Comparison of ENCODE assay signal across 7 cellular contexts in the genomic region with DNA sequence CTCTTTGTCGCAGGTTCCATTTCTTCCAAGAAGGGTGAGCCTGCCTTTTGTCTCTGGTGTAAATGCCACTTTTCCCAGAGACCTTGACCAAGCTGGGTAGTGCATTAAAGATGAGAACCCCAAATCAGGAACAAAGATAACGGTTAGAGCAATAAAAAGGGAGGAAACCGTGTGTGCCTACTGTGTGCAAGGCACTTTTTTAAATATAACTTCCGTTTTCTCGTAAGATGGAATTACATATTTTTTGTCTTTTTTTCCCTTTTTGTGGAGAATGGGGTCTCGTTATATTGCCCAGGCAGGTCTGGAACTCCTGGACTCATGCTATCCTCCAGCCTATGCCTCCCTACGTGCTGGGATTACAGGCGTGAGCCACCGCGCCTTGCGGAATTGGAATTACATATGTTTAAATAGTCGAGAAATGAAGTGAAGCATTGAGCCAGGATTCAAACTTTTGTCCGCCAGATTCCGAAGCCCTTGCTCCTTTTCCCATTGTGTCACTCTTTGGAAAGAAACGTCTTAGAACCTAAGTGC. TPM values are rescaled to one million over a fixed set of nuclear protein-coding genes. Genes with fewer than 3 reads are reported as not detected.
DNase-seq lines count a peak whose midpoint lies in the region; ATAC-seq and TF ChIP-seq lines count a peak whose summit lies in the region.

No MANE protein-coding gene starts in this region.

- DNase-seq in HFF-Myc (ENCODE audit: extremely low read depth, low read depth) (no peak), activated B cell treated with CpG ODN at 0.5 μM for 24 hours (no peak), hepatocyte (ENCODE audit: low spot score) (no peak), DMS153 treated with DMSO at 0.1 percent for 48 hours (lab: John Stamatoyannopoulos, UW; ENCODE audit: unreplicated experiment) (no peak), NCI-H1105 treated with DMSO at 0.1 percent for 48 hours (lab: John Stamatoyannopoulos, UW) (no peak), AG08396 (ENCODE audit: low spot score) (no peak)

- H4K20me1 ChIP-seq in hepatocyte (ENCODE audit: insufficient read depth, poor library complexity, severe bottlenecking) = no peaks in the 10 kb centered on the region

- H3K9me3 ChIP-seq in hepatocyte (ENCODE audit: low read depth) = no peaks in the 10 kb centered on the region

- TF ChIP-seq CTCF in HFF-Myc (IDR thresholded peaks at IDR 0.05; ENCODE audit: low read depth, low read length, missing control alignments) (no peak), activated B cell treated with CpG ODN at 0.5 μM for 24 hours (IDR thresholded peaks at IDR 0.05) (no peak), hepatocyte (IDR thresholded peaks at IDR 0.05; ENCODE audit: poor library complexity) (no peak)

- H3K4me2 ChIP-seq in hepatocyte = peak overlapping the region; percentile 70

- peak overlapping the region; percentile 96 for H3K27ac ChIP-seq in hepatocyte

- H3K4me1 ChIP-seq in hepatocyte (ENCODE audit: insufficient read depth) = peaks cover 22% of the 10 kb centered on the region

- no peaks in the 10 kb centered on the region for H3K36me3 ChIP-seq in hepatocyte (replicated peaks; ENCODE audit: insufficient read depth, low read depth)

- peak overlapping the region; percentile 99 for H3K4me3 Mint-ChIP-seq in activated B cell treated with CpG ODN at 0.5 μM for 24 hours
- peak overlapping the region; percentile 84 for H3K4me3 Mint-ChIP-seq in stimulated activated memory B cell treated with anti-CD40 and anti-IgM and Interleukin-4, amounts not matched to agents 10 μg/mL and 1 μg/mL and 100 μg/mL, for 72 hours

- ATAC-seq in activated B cell treated with CpG ODN at 0.5 μM for 24 hours (ENCODE audit: low read depth) = no peak
- no peak for ATAC-seq in stimulated activated memory B cell treated with anti-CD40 and anti-IgM and Interleukin-4, amounts not matched to agents 10 μg/mL and 1 μg/mL and 100 μg/mL, for 72 hours

- H3K79me2 ChIP-seq in hepatocyte = peaks cover 25% of the 10 kb centered on the region

- 0 out of 2 replicates have a peak overlapping the region, but pooled peaks have one; percentile 10 for H3K4me3 ChIP-seq in HFF-Myc (replicated peaks; ENCODE audit: low read depth, low read length)
- H3K4me3 ChIP-seq in hepatocyte = no peak overlapping the region

- no peaks in the 10 kb centered on the region for H3K9me2 ChIP-seq in hepatocyte (replicated peaks; ENCODE audit: insufficient read depth)

- 50% methylated on average over 15 of the region's 15 CpGs for WGBS in hepatocyte (ENCODE audit: low lambda C conversion rate, missing lambda C conversion rate)

- H3K36me3 Mint-ChIP-seq in activated B cell treated with CpG ODN at 0.5 μM for 24 hours (ENCODE audit: low read depth) = peaks cover 24% of the 10 kb centered on the region
- peaks cover 6% of the 10 kb centered on the region for H3K36me3 Mint-ChIP-seq in stimulated activated memory B cell treated with anti-CD40 and anti-IgM and Interleukin-4, amounts not matched to agents 10 μg/mL and 1 μg/mL and 100 μg/mL, for 72 hours

- no peaks in the 10 kb centered on the region for H3K9me3 Mint-ChIP-seq in activated B cell treated with CpG ODN at 0.5 μM for 24 hours
- no peaks in the 10 kb centered on the region for H3K9me3 Mint-ChIP-seq in stimulated activated memory B cell treated with anti-CD40 and anti-IgM and Interleukin-4, amounts not matched to agents 10 μg/mL and 1 μg/mL and 100 μg/mL, for 72 hours

- H3K27ac Mint-ChIP-seq in activated B cell treated with CpG ODN at 0.5 μM for 24 hours = peak overlapping the region; percentile 98
- peak overlapping the region; percentile 86 for H3K27ac Mint-ChIP-seq in stimulated activated memory B cell treated with anti-CD40 and anti-IgM and Interleukin-4, amounts not matched to agents 10 μg/mL and 1 μg/mL and 100 μg/mL, for 72 hours

- intact Hi-C loops in activated B cell treated with CpG ODN at 0.5 μM for 24 hours (cut with micrococcal nuclease) = loop anchor here (1.0 to 5.0 kb wide), 10 partner anchors 17 to 485 kb away; a partner anchor contains a TSS

- CTCF ChIA-PET in activated B cell treated with CpG ODN at 0.5 μM for 24 hours (lab: Charles Lee) = interaction anchor here (1.3 to 4.0 kb wide), 5 partner anchors 18 to 241 kb away, joined by 5 to 52 read pairs (median 34); a partner anchor contains a TSS

- peaks cover 48% of the 10 kb centered on the region for H3K4me1 Mint-ChIP-seq in activated B cell treated with CpG ODN at 0.5 μM for 24 hours
- peaks cover 50% of the 10 kb centered on the region for H3K4me1 Mint-ChIP-seq in stimulated activated memory B cell treated with anti-CD40 and anti-IgM and Interleukin-4, amounts not matched to agents 10 μg/mL and 1 μg/mL and 100 μg/mL, for 72 hours

- POLR2A ChIA-PET in activated B cell treated with CpG ODN at 0.5 μM for 24 hours (lab: Charles Lee) = interaction anchor here (0.7 to 4.0 kb wide), 3 partner anchors 11 to 484 kb away, joined by 4 to 111 read pairs (median 25); no protein-coding TSS in a partner anchor

- H2AFZ ChIP-seq in hepatocyte = peak overlapping the region; percentile 69

- H3K27me3 Mint-ChIP-seq in activated B cell treated with CpG ODN at 0.5 μM for 24 hours = no peaks in the 10 kb centered on the region
- no peaks in the 10 kb centered on the region for H3K27me3 Mint-ChIP-seq in stimulated activated memory B cell treated with anti-CD40 and anti-IgM and Interleukin-4, amounts not matched to agents 10 μg/mL and 1 μg/mL and 100 μg/mL, for 72 hours

- H3K27me3 ChIP-seq in hepatocyte = no peaks in the 10 kb centered on the region

RNA-seq across cellular contexts. Expression of a gene that starts 0.5 kb away (rescaled TPM):
- 27.7 and 31.4 TPM in 2 replicates for total RNA-seq in activated B cell treated with CpG ODN at 0.5 μM for 24 hours
- 21.9 and 35.4 TPM in 2 replicates for total RNA-seq in hepatocyte
- polyA plus RNA-seq in hepatocyte = 12.4 and 12.5 TPM in 2 replicates

RNA-seq across cellular contexts. Expression of a gene that starts 1.9 kb away (rescaled TPM):
- total RNA-seq in activated B cell treated with CpG ODN at 0.5 μM for 24 hours (75.8 and 86.0 TPM in 2 replicates), hepatocyte (47.6 and 66.4 TPM in 2 replicates)
- 12.2 and 22.5 TPM in 2 replicates for polyA plus RNA-seq in hepatocyte

RNA-seq across cellular contexts. Expression of a gene that starts 6.2 kb away (rescaled TPM):
- total RNA-seq in activated B cell treated with CpG ODN at 0.5 μM for 24 hours = 0.37 and 1.00 TPM in 2 replicates
- total RNA-seq in hepatocyte = 179 and 187 TPM in 2 replicates
- 155 and 167 TPM in 2 replicates for polyA plus RNA-seq in hepatocyte

RNA-seq across cellular contexts. Expression of a gene that starts 34.4 kb away (rescaled TPM):
- total RNA-seq in activated B cell treated with CpG ODN at 0.5 μM for 24 hours (109 and 136 TPM in 2 replicates), hepatocyte (34.8 and 37.4 TPM in 2 replicates)
- 68.6 and 72.4 TPM in 2 replicates for polyA plus RNA-seq in hepatocyte

RNA-seq across cellular contexts. Expression of a gene that starts 34.5 kb away (rescaled TPM):
- total RNA-seq in activated B cell treated with CpG ODN at 0.5 μM for 24 hours = 44.1 and 44.8 TPM in 2 replicates
- 21.9 and 23.3 TPM in 2 replicates for total RNA-seq in hepatocyte
- 37.2 and 46.8 TPM in 2 replicates for polyA plus RNA-seq in hepatocyte

Comparison
In these comparisons a context has a peak if more than half of its experiments do, and no peak if none do; other contexts are left out.
1. RNA of a gene that starts 6.2 kb away (total RNA-seq): 179 to 187 TPM in hepatocyte; 0.37 to 1.00 TPM in activated B cell treated with CpG ODN at 0.5 μM for 24 hours; every median in the first group is over 10 times any median in the second.